Comparison of ENCODE assay signal across 9 cellular contexts in the genomic region with DNA sequence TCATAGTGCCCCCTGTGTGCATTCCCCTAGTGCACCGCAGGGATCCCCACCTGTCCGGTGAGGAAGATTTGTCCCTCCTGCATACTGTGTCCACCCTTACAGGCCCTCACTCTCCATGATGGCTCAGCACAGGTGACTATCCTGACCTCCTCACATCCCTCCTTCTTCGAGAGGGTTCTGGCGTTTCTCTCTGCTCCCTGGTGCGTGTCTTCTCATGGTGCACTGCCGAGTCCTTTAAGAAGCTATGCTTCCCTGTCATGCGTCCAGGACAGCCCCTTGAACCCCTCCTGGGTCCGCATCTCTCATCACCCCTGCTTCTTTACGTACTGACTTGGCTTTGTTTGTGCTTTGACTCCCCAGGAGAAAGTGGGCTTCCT. TPM values are rescaled to one million over a fixed set of nuclear protein-coding genes. Genes with fewer than 3 reads are reported as not detected.
A peak's percentile ranks its signal among the peaks of the same experiment; 100 is the strongest.
DNase-seq lines count a peak whose midpoint lies in the region; ATAC-seq and TF ChIP-seq lines count a peak whose summit lies in the region.
"Had no signal": no experiment of that assay in that cellular context is flagged by ENCODE, and none has a peak within 500 bp of the region (broad histone marks: within the 10 kb centered on the region; RNA-seq: fewer than 3 reads in every experiment).

No MANE protein-coding gene starts in this region.

- peaks cover 36% of the 10 kb centered on the region for H3K79me2 ChIP-seq in SK-N-SH (ENCODE audit: insufficient read depth)

- no peak overlapping the region; a peak in 1 of 4 replicates for H3K27ac ChIP-seq in SK-N-SH (ENCODE audit: low read depth in 2 of 2, low read length in 1 of 2)
- H3K27ac ChIP-seq in liver (ENCODE audit: low read depth in 1 of 2, low read length in 2 of 2): no peak overlapping the region
- no peak overlapping the region for H3K27ac ChIP-seq in suprapubic skin

- whole genome bisulfite sequencing in SK-N-SH (ENCODE audit: low lambda C conversion rate): 70% methylated on average over 7 of the region's 9 CpGs
- WGBS in liver: 57% methylated on average over 9 of the region's 9 CpGs
- WGBS in suprapubic skin: 34% methylated on average over 8 of the region's 9 CpGs

- H3K36me3 ChIP-seq in SK-N-SH (replicated peaks in 1 of 2; ENCODE audit: control insufficient read depth in 1 of 2, insufficient read depth in 2 of 2, low read length in 1 of 2) (no peaks in the 10 kb centered on the region), liver (ENCODE audit: control insufficient read depth in 4 of 4, insufficient read depth in 3 of 4, low read depth in 1 of 4, low read length in 3 of 4) (no peaks in the 10 kb centered on the region), suprapubic skin (no peaks in the 10 kb centered on the region)

- no peak for TF ChIP-seq POLR2A in suprapubic skin (IDR thresholded peaks at IDR 0.05)

- TF ChIP-seq EP300 in SK-N-SH (IDR thresholded peaks at IDR 0.05; ENCODE audit: borderline replicate concordance in 1 of 2, low read depth in 1 of 2, low read length in 1 of 2) (no peak), suprapubic skin (IDR thresholded peaks at IDR 0.05) (no peak)

- in situ Hi-C loops in astrocyte of the cerebellum (cut with HindIII; ENCODE audit: low sequenced_read_pairs): no loop called here

- CTCF ChIA-PET in SK-N-SH (lab: Yijun Ruan, JAX): no interaction called here

- H3K9ac ChIP-seq in SK-N-SH (peak overlapping the region; percentile 70; the same call in 1 of the 2 replicates), liver (ENCODE audit: low read depth in 1 of 2, low read length in 2 of 2) (peak overlapping the region in 1 of 2 donors; percentile 85)

- TF ChIP-seq CTCF in SK-N-SH (IDR thresholded peaks at IDR 0.05): no peak
- TF ChIP-seq CTCF in astrocyte of the cerebellum (IDR thresholded peaks at IDR 0.05; ENCODE audit: low read depth, low read length, missing control alignments): no peak
- TF ChIP-seq CTCF in liver (IDR thresholded peaks at IDR 0.05; ENCODE audit: low read depth, low read length, missing input control): no peak
- TF ChIP-seq CTCF in suprapubic skin (IDR thresholded peaks at IDR 0.05): no peak

- H3K9me3 ChIP-seq in SK-N-SH (no peaks in the 10 kb centered on the region), liver (ENCODE audit: control insufficient read depth in 4 of 4, low read length in 3 of 4) (no peaks in the 10 kb centered on the region), suprapubic skin (no peaks in the 10 kb centered on the region)
- H3K9me3 ChIP-seq: SJSA1 had no signal

- 0 out of 2 replicates have a peak overlapping the region, but pooled peaks have one; percentile 87 for H2AFZ ChIP-seq in SK-N-SH (ENCODE audit: low read depth)

- no peaks in the 10 kb centered on the region for H3F3A ChIP-seq in SK-N-SH (replicated peaks; ENCODE audit: insufficient read depth)

- TF ChIP-seq RAD21 in SK-N-SH (IDR thresholded peaks at IDR 0.05; ENCODE audit: low read length) (no peak), liver (IDR thresholded peaks at IDR 0.05) (no peak)

- H3K4me2 ChIP-seq in SK-N-SH: peak overlapping the region; percentile 95

- H3K27me3 ChIP-seq in SK-N-SH (ENCODE audit: insufficient read depth) (no peaks in the 10 kb centered on the region), liver (ENCODE audit: control insufficient read depth in 4 of 4, insufficient read depth in 4 of 4, low read length in 3 of 4) (no peaks in the 10 kb centered on the region), suprapubic skin (no peaks in the 10 kb centered on the region)
- H3K27me3 ChIP-seq: SJSA1 had no signal

- peaks cover 31% of the 10 kb centered on the region for H4K20me1 ChIP-seq in SK-N-SH (ENCODE audit: insufficient read depth)

- no peak for ATAC-seq in SK-N-SH treated with all-trans-retinoic acid at 6 μM for 48 hours
- no peak for ATAC-seq in HG02623 (IDR thresholded peaks at IDR 0.05; ENCODE audit: unreplicated experiment)
- ATAC-seq in HG02588 (IDR thresholded peaks at IDR 0.05; ENCODE audit: unreplicated experiment): no peak

- POLR2A ChIA-PET in SK-N-SH (lab: Yijun Ruan, JAX): no interaction called here

- peaks cover 7 to 26% of the 10 kb centered on the region in 2 experiments; a peak in 2 of 4 replicates for H3K4me1 ChIP-seq in SK-N-SH (ENCODE audit: control insufficient read depth in 1 of 2, insufficient read depth in 2 of 2, low read depth in 1 of 2, low read length in 1 of 2)
- H3K4me1 ChIP-seq in liver (ENCODE audit: control insufficient read depth in 4 of 4, insufficient read depth in 4 of 4, low read length in 3 of 4): peaks cover 11 to 26% (median 20%) of the 10 kb centered on the region in 4 donors
- peaks cover 40% of the 10 kb centered on the region for H3K4me1 ChIP-seq in suprapubic skin

- peak overlapping the region; percentile 66 to 83 for H3K4me3 ChIP-seq in SK-N-SH (ENCODE audit: low read depth in 2 of 2, low read length in 1 of 2)
- peak overlapping the region; percentile 83 for H3K4me3 ChIP-seq in astrocyte of the cerebellum (ENCODE audit: low read depth, low read length)
- H3K4me3 ChIP-seq in liver (ENCODE audit: low read depth in 1 of 3, low read length in 3 of 3): peak overlapping the region; percentile 66 to 97 (median 88)
- H3K4me3 ChIP-seq in suprapubic skin: peak overlapping the region; percentile 93

- DNase-seq in SK-N-SH (no peak), astrocyte of the cerebellum (ENCODE audit: low read depth) (no peak), suprapubic skin (ENCODE audit: low spot score in 2 of 2) (no peak), NCI-H2171 (lab: John Stamatoyannopoulos, UW) (no peak)

- H3K9me2 ChIP-seq in SK-N-SH: no peaks in the 10 kb centered on the region

TF ChIP-seq in SK-N-SH, 30 proteins besides CTCF, POLR2A, EP300 and RAD21:
- TF ChIP-seq GATA2 (CRISPR knock-in tag; IDR thresholded peaks at IDR 0.05) (no peak), TAF1 (IDR thresholded peaks at IDR 0.05; ENCODE audit: borderline replicate concordance, low read depth, low read length) (no peak), EZH2phosphoT487 (IDR thresholded peaks at IDR 0.05; ENCODE audit: borderline replicate concordance, low read depth) (no peak), NFIC (IDR thresholded peaks at IDR 0.05; ENCODE audit: borderline replicate concordance) (no peak)
- TF ChIP-seq, protein P1, sequence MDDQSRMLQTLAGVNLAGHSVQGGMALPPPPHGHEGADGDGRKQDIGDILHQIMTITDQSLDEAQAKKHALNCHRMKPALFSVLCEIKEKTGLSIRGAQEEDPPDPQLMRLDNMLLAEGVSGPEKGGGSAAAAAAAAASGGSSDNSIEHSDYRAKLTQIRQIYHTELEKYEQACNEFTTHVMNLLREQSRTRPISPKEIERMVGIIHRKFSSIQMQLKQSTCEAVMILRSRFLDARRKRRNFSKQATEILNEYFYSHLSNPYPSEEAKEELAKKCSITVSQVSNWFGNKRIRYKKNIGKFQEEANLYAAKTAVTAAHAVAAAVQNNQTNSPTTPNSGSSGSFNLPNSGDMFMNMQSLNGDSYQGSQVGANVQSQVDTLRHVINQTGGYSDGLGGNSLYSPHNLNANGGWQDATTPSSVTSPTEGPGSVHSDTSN (IDR thresholded peaks at IDR 0.05): no peak

TF ChIP-seq in SK-N-SH treated with all-trans-retinoic acid at 6 μM for 48 hours, 23 proteins besides CTCF, POLR2A, EP300 and RAD21 (continues in another document):
- TF ChIP-seq ESRRG (CRISPR knock-in tag; IDR thresholded peaks at IDR 0.05): no peak

TF ChIP-seq in liver, 16 proteins besides CTCF, POLR2A, EP300 and RAD21 (continues in another document):
- TF ChIP-seq HNF4A (conservative IDR thresholded peaks at IDR 0.05) (no peak), FOXA1 (IDR thresholded peaks at IDR 0.05) (no peak), GABPA (IDR thresholded peaks at IDR 0.05 in 1 of 2, conservative IDR thresholded peaks at IDR 0.05 in 1 of 2) (no peak), JUND (IDR thresholded peaks at IDR 0.05) (no peak), ATF3 (IDR thresholded peaks at IDR 0.05) (no peak), REST (IDR thresholded peaks at IDR 0.05) (no peak), NR2F2 (IDR thresholded peaks at IDR 0.05) (no peak), YY1 (IDR thresholded peaks at IDR 0.05) (no peak), EGR1 (IDR thresholded peaks at IDR 0.05; ENCODE audit: low read depth in 2 of 2) (no peak)

RNA-seq across cellular contexts. Expression of gene STK25, which starts 1.0 kb away (rescaled TPM):
- polyA plus RNA-seq in SK-N-SH (2012; rRNA removed) (236 and 268 TPM in 2 replicates), liver (10 to 100 TPM; 43.4 to 64.3 TPM)
- polyA plus RNA-seq in SK-N-SH (2012; cell fraction: cytosol; rRNA removed): 94.5 and 143 TPM in 2 replicates
- 855 and 923 TPM in 2 replicates for polyA plus RNA-seq in SK-N-SH (2012; cell fraction: nucleus; rRNA removed)
- total RNA-seq in liver (10 to 100 TPM; 70.3 to 85.6 TPM), suprapubic skin (100 to 1,000 TPM; 131 to 232 (median 147) TPM)

RNA-seq across cellular contexts. Expression of gene BOK, which starts 49.1 kb away (rescaled TPM):
- 1.7 and 1.9 TPM in 2 replicates for polyA plus RNA-seq in SK-N-SH (2012; rRNA removed)
- polyA plus RNA-seq in SK-N-SH (2012; cell fraction: cytosol; rRNA removed): 0.62 and 1.3 TPM in 2 replicates
- 2.8 and 3.1 TPM in 2 replicates for polyA plus RNA-seq in SK-N-SH (2012; cell fraction: nucleus; rRNA removed)
- 10 to 100 TPM; 11.3 to 30.5 TPM for total RNA-seq in liver
- 10 to 100 TPM; 57.5 to 82.1 TPM for polyA plus RNA-seq in liver
- total RNA-seq in suprapubic skin: 10 to 100 TPM; 32.4 to 61.6 (median 60.5) TPM
